18 cellular contexts compared by ENCODE assay signal in genomic region chr13:20415288-20415644, GRCh38.
"Had no signal": no experiment of that assay in that cellular context is flagged by ENCODE, and none has a peak within 500 bp of the region (broad histone marks: within the 10 kb centered on the region; RNA-seq: fewer than 3 reads in every experiment).

No MANE protein-coding gene starts in this region.

- DNase-seq: activated CD4-positive, alpha-beta memory T cell treated with anti-CD3 and anti-CD28 coated beads, Interleukin-2, amount 10 ng/mL, durations not matched to agents 7 days and 5 days; activated CD4-positive, alpha-beta T cell treated with anti-CD3 and anti-CD28 coated beads, Interleukin-2, amount 10 ng/mL, durations not matched to agents 24 days and 14 days; activated naive CD4-positive, alpha-beta T cell treated with anti-CD3 and anti-CD28 coated beads, Interleukin-2, amount 50 U/mL, for 16 hours; activated naive CD8-positive, alpha-beta T cell treated with anti-CD3 and anti-CD28 coated beads, Interleukin-2, amount 50 U/mL, for 24 hours; cerebellar nuclear complex; cortex of kidney; erythroblast; hippocampal formation; naive B cell; occipital lobe; sigmoid colon; spleen; stimulated activated CD4-positive, alpha-beta T cell treated with anti-CD3 and anti-CD28 coated beads, Interleukin-4, amount 100 ng/mL, for 1 hour; stimulated activated naive CD4-positive, alpha-beta T cell treated with Interleukin-2 at 50 U/mL for 16 hours had no signal

- H3K9me3 ChIP-seq: sigmoid colon, thoracic aorta, upper lobe of left lung had no signal

- H3K4me3 ChIP-seq: sigmoid colon, spleen, thoracic aorta, upper lobe of left lung had no signal

- H3K36me3 ChIP-seq: sigmoid colon, upper lobe of left lung had no signal

- ATAC-seq: activated CD4-positive, CD25-positive, alpha-beta regulatory T cell treated with anti-CD3 and anti-CD28 coated beads, Interleukin-2, amount 50 U/mL, for 24 hours; activated naive CD8-positive, alpha-beta T cell treated with anti-CD3 and anti-CD28 coated beads, Interleukin-2, amount 50 U/mL, for 24 hours had no signal

- H3K4me3 Mint-ChIP-seq: activated CD4-positive, alpha-beta memory T cell treated with anti-CD3 and anti-CD28 coated beads, Interleukin-2, amount 10 ng/mL, durations not matched to agents 7 days and 5 days; activated CD4-positive, alpha-beta T cell treated with anti-CD3 and anti-CD28 coated beads, Interleukin-2, amount 10 ng/mL, durations not matched to agents 24 days and 14 days; activated naive CD8-positive, alpha-beta T cell treated with anti-CD3 and anti-CD28 coated beads, Interleukin-2, amount 50 U/mL, for 24 hours; naive B cell had no signal

- FAIRE-seq: frontal cortex had no signal

- H3K27me3 Mint-ChIP-seq: activated CD4-positive, alpha-beta memory T cell treated with anti-CD3 and anti-CD28 coated beads, Interleukin-2, amount 10 ng/mL, durations not matched to agents 7 days and 5 days; activated CD4-positive, alpha-beta T cell treated with anti-CD3 and anti-CD28 coated beads, Interleukin-2, amount 10 ng/mL, durations not matched to agents 24 days and 14 days; naive B cell had no signal

- H3K27ac Mint-ChIP-seq: activated CD4-positive, alpha-beta memory T cell treated with anti-CD3 and anti-CD28 coated beads, Interleukin-2, amount 10 ng/mL, durations not matched to agents 7 days and 5 days; activated CD4-positive, alpha-beta T cell treated with anti-CD3 and anti-CD28 coated beads, Interleukin-2, amount 10 ng/mL, durations not matched to agents 24 days and 14 days; activated naive CD8-positive, alpha-beta T cell treated with anti-CD3 and anti-CD28 coated beads, Interleukin-2, amount 50 U/mL, for 24 hours; naive B cell had no signal

- H3K27me3 ChIP-seq: upper lobe of left lung had no signal

- H3K27ac ChIP-seq: sigmoid colon, spleen, upper lobe of left lung had no signal
